7 cellular contexts compared by ENCODE assay signal in genomic region chr2:196171946-196172345, GRCh38. TPM values are rescaled to one million over a fixed set of nuclear protein-coding genes. Genes with fewer than 3 reads are reported as not detected.
A peak's percentile ranks its signal among the peaks of the same experiment; 100 is the strongest.
DNase-seq lines count a peak whose midpoint lies in the region; ATAC-seq and TF ChIP-seq lines count a peak whose summit lies in the region.

No MANE protein-coding gene starts in this region.

- TF ChIP-seq CTCF in HFFc6 (IDR thresholded peaks at IDR 0.05): no peak
- no peak for TF ChIP-seq CTCF in WTC11 (IDR thresholded peaks at IDR 0.05)

- H3K4me1 Mint-ChIP-seq in HFFc6 (ENCODE audit: low read depth) (peaks cover 27% of the 10 kb centered on the region), WTC11 (peaks cover 36% of the 10 kb centered on the region)
- peaks cover 53% of the 10 kb centered on the region for H3K4me1 Mint-ChIP-seq in stimulated activated naive CD8-positive, alpha-beta T cell treated with anti-CD3 and anti-CD28 coated beads, Interleukin-15, Interleukin-2, amounts not matched to agents 100 ng/mL and 50 ng/mL, for 24 hours (ENCODE audit: low read depth)

- peaks cover 16% of the 10 kb centered on the region for H3K36me3 Mint-ChIP-seq in HFFc6 (ENCODE audit: low read depth)
- H3K36me3 Mint-ChIP-seq in WTC11: no peaks in the 10 kb centered on the region
- peaks cover 40% of the 10 kb centered on the region for H3K36me3 Mint-ChIP-seq in stimulated activated naive CD8-positive, alpha-beta T cell treated with anti-CD3 and anti-CD28 coated beads, Interleukin-15, Interleukin-2, amounts not matched to agents 100 ng/mL and 50 ng/mL, for 24 hours (ENCODE audit: low read depth)

- H3K27ac Mint-ChIP-seq in HFFc6: no peak overlapping the region
- H3K27ac Mint-ChIP-seq in WTC11: no peak overlapping the region
- H3K27ac Mint-ChIP-seq in stimulated activated naive CD8-positive, alpha-beta T cell treated with anti-CD3 and anti-CD28 coated beads, Interleukin-15, Interleukin-2, amounts not matched to agents 100 ng/mL and 50 ng/mL, for 24 hours: peak overlapping the region; percentile 84

- no peak for DNase-seq in HFFc6
- no peak for DNase-seq in WTC11 (ENCODE audit: low spot score)

- POLR2A ChIA-PET in WTC11 (lab: Charles Lee): no interaction called here

- H3K27me3 Mint-ChIP-seq in HFFc6 (ENCODE audit: insufficient read depth): peaks cover 1% of the 10 kb centered on the region
- H3K27me3 Mint-ChIP-seq in WTC11 (ENCODE audit: low read depth): peaks cover 20% of the 10 kb centered on the region
- no peaks in the 10 kb centered on the region for H3K27me3 Mint-ChIP-seq in stimulated activated naive CD8-positive, alpha-beta T cell treated with anti-CD3 and anti-CD28 coated beads, Interleukin-15, Interleukin-2, amounts not matched to agents 100 ng/mL and 50 ng/mL, for 24 hours

- CTCF ChIA-PET in WTC11 (lab: Charles Lee): interaction anchor here (2.6 kb wide), 1 partner anchor 94 kb away, joined by 11 read pairs; no protein-coding TSS in a partner anchor

- no peaks in the 10 kb centered on the region for H3K9me3 Mint-ChIP-seq in HFFc6
- H3K9me3 Mint-ChIP-seq in WTC11: no peaks in the 10 kb centered on the region
- H3K9me3 Mint-ChIP-seq in stimulated activated naive CD8-positive, alpha-beta T cell treated with anti-CD3 and anti-CD28 coated beads, Interleukin-15, Interleukin-2, amounts not matched to agents 100 ng/mL and 50 ng/mL, for 24 hours: no peaks in the 10 kb centered on the region

- ATAC-seq in WTC11: peak; percentile 1; the same call in 1 of the 2 replicates
- no peak for ATAC-seq in GM19455 (IDR thresholded peaks at IDR 0.05; ENCODE audit: unreplicated experiment)
- no peak for ATAC-seq in HG02798 (IDR thresholded peaks at IDR 0.05; ENCODE audit: poor library complexity, unreplicated experiment)
- ATAC-seq in GM21529 (IDR thresholded peaks at IDR 0.05; ENCODE audit: unreplicated experiment): no peak

- H3K4me3 Mint-ChIP-seq in HFFc6 (peak overlapping the region; percentile 77), WTC11 (peak overlapping the region; percentile 75)
- H3K4me3 Mint-ChIP-seq in stimulated activated naive CD8-positive, alpha-beta T cell treated with anti-CD3 and anti-CD28 coated beads, Interleukin-15, Interleukin-2, amounts not matched to agents 100 ng/mL and 50 ng/mL, for 24 hours: peak overlapping the region; percentile 86

- peak overlapping the region; percentile 49 for H3K4me3 ChIP-seq in iPS-11a (ENCODE audit: low read depth, low read length)

TF ChIP-seq in WTC11, 78 proteins besides CTCF, POLR2A, EP300 and RAD21 (continues in another document):
- TF ChIP-seq, protein P1, sequence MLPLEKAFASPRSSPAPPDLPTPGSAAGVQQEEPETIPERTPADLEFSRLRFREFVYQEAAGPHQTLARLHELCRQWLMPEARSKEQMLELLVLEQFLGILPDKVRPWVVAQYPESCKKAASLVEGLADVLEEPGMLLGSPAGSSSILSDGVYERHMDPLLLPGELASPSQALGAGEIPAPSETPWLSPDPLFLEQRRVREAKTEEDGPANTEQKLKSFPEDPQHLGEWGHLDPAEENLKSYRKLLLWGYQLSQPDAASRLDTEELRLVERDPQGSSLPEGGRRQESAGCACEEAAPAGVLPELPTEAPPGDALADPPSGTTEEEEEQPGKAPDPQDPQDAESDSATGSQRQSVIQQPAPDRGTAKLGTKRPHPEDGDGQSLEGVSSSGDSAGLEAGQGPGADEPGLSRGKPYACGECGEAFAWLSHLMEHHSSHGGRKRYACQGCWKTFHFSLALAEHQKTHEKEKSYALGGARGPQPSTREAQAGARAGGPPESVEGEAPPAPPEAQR (CRISPR knock-in tag; IDR thresholded peaks at IDR 0.05): no peak
- TF ChIP-seq PREB (CRISPR knock-in tag; IDR thresholded peaks at IDR 0.05; ENCODE audit: borderline replicate concordance) (no peak), FOXP1 (CRISPR knock-in tag; IDR thresholded peaks at IDR 0.05; ENCODE audit: borderline replicate concordance) (no peak), FOXK1 (CRISPR knock-in tag; IDR thresholded peaks at IDR 0.05) (no peak), ZNF396 (CRISPR knock-in tag; IDR thresholded peaks at IDR 0.05; ENCODE audit: borderline replicate concordance) (no peak), EMX1 (CRISPR knock-in tag; IDR thresholded peaks at IDR 0.05) (no peak), OVOL2 (CRISPR knock-in tag; IDR thresholded peaks at IDR 0.05; ENCODE audit: borderline replicate concordance) (no peak), SP1 (CRISPR knock-in tag; conservative IDR thresholded peaks at IDR 0.05) (no peak)
- TF ChIP-seq, protein P2, sequence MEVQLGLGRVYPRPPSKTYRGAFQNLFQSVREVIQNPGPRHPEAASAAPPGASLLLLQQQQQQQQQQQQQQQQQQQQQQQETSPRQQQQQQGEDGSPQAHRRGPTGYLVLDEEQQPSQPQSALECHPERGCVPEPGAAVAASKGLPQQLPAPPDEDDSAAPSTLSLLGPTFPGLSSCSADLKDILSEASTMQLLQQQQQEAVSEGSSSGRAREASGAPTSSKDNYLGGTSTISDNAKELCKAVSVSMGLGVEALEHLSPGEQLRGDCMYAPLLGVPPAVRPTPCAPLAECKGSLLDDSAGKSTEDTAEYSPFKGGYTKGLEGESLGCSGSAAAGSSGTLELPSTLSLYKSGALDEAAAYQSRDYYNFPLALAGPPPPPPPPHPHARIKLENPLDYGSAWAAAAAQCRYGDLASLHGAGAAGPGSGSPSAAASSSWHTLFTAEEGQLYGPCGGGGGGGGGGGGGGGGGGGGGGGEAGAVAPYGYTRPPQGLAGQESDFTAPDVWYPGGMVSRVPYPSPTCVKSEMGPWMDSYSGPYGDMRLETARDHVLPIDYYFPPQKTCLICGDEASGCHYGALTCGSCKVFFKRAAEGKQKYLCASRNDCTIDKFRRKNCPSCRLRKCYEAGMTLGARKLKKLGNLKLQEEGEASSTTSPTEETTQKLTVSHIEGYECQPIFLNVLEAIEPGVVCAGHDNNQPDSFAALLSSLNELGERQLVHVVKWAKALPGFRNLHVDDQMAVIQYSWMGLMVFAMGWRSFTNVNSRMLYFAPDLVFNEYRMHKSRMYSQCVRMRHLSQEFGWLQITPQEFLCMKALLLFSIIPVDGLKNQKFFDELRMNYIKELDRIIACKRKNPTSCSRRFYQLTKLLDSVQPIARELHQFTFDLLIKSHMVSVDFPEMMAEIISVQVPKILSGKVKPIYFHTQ (CRISPR knock-in tag; IDR thresholded peaks at IDR 0.05): no peak
- TF ChIP-seq, protein P3, sequence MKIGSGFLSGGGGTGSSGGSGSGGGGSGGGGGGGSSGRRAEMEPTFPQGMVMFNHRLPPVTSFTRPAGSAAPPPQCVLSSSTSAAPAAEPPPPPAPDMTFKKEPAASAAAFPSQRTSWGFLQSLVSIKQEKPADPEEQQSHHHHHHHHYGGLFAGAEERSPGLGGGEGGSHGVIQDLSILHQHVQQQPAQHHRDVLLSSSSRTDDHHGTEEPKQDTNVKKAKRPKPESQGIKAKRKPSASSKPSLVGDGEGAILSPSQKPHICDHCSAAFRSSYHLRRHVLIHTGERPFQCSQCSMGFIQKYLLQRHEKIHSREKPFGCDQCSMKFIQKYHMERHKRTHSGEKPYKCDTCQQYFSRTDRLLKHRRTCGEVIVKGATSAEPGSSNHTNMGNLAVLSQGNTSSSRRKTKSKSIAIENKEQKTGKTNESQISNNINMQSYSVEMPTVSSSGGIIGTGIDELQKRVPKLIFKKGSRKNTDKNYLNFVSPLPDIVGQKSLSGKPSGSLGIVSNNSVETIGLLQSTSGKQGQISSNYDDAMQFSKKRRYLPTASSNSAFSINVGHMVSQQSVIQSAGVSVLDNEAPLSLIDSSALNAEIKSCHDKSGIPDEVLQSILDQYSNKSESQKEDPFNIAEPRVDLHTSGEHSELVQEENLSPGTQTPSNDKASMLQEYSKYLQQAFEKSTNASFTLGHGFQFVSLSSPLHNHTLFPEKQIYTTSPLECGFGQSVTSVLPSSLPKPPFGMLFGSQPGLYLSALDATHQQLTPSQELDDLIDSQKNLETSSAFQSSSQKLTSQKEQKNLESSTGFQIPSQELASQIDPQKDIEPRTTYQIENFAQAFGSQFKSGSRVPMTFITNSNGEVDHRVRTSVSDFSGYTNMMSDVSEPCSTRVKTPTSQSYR (CRISPR knock-in tag; IDR thresholded peaks at IDR 0.05): no peak
- TF ChIP-seq, protein P4, sequence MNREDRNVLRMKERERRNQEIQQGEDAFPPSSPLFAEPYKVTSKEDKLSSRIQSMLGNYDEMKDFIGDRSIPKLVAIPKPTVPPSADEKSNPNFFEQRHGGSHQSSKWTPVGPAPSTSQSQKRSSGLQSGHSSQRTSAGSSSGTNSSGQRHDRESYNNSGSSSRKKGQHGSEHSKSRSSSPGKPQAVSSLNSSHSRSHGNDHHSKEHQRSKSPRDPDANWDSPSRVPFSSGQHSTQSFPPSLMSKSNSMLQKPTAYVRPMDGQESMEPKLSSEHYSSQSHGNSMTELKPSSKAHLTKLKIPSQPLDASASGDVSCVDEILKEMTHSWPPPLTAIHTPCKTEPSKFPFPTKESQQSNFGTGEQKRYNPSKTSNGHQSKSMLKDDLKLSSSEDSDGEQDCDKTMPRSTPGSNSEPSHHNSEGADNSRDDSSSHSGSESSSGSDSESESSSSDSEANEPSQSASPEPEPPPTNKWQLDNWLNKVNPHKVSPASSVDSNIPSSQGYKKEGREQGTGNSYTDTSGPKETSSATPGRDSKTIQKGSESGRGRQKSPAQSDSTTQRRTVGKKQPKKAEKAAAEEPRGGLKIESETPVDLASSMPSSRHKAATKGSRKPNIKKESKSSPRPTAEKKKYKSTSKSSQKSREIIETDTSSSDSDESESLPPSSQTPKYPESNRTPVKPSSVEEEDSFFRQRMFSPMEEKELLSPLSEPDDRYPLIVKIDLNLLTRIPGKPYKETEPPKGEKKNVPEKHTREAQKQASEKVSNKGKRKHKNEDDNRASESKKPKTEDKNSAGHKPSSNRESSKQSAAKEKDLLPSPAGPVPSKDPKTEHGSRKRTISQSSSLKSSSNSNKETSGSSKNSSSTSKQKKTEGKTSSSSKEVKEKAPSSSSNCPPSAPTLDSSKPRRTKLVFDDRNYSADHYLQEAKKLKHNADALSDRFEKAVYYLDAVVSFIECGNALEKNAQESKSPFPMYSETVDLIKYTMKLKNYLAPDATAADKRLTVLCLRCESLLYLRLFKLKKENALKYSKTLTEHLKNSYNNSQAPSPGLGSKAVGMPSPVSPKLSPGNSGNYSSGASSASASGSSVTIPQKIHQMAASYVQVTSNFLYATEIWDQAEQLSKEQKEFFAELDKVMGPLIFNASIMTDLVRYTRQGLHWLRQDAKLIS (CRISPR knock-in tag; IDR thresholded peaks at IDR 0.05; ENCODE audit: borderline replicate concordance): no peak

RNA-seq across cellular contexts. Expression of gene STK17B, which starts 0.6 kb away (rescaled TPM):
- total RNA-seq in HFFc6 (2021; fragmentation: NEBNext Ultra II Directional; extraction: Animal tissue kit (Norgen Biotek cat#: 25700)): 10 to 100 TPM; 26.7 to 39.8 (median 32.5) TPM
- total RNA-seq in WTC11 (2021): 11.2 to 11.8 TPM (median 11.7 TPM) in 3 replicates
